In the genomic region with DNA sequence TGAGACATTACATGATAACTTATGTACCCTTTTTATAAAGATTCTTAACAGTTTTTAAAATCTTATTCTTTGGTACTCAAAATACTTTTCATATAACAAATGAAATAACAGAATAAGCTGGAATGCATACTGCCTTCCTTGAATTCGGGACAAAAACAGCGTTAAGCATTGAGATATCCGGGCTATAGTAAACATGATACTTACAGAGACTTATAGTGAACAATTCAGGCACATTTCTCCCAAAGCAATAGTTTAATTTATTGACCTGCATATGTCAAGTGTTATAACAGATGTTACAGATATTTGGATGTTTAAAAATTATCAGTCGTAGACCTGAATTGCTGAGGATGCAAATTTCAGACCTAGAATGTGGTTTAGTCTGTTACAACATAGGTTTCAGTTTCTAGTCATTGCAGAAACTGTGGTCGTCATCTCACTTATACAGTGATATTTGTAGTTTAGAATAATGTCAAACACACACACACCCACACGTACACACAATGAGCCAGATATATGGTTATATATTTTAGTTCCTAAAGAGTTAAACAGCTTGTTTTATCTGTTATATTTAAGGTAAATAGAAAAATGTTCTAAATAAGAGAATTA, we compare ENCODE assay signal across 9 cellular contexts.
DNase-seq lines count a peak whose midpoint lies in the region; ATAC-seq and TF ChIP-seq lines count a peak whose summit lies in the region.
"Had no signal": no experiment of that assay in that cellular context is flagged by ENCODE, and none has a peak within 500 bp of the region (broad histone marks: within the 10 kb centered on the region; RNA-seq: fewer than 3 reads in every experiment).

No MANE protein-coding gene starts in this region.

- H3K27me3 ChIP-seq in IMR-90 (ENCODE audit: control insufficient read depth, insufficient read depth, low read length) = no peaks in the 10 kb centered on the region
- H3K27me3 ChIP-seq in dorsolateral prefrontal cortex = no peaks in the 10 kb centered on the region
- H3K27me3 ChIP-seq in endodermal cell (ENCODE audit: control insufficient read depth, insufficient read depth, low read length, poor library complexity, severe bottlenecking) = no peaks in the 10 kb centered on the region

- H3K9me3 Mint-ChIP-seq in endodermal cell = no peaks in the 10 kb centered on the region

- no peak overlapping the region for H2BK20ac ChIP-seq in IMR-90 (ENCODE audit: low read depth, low read length)

- H3K36me3 Mint-ChIP-seq in endodermal cell (ENCODE audit: low read depth) = no peaks in the 10 kb centered on the region

- H4K91ac ChIP-seq in IMR-90 (ENCODE audit: insufficient read depth, low read depth, low read length) = no peak overlapping the region

- H3K79me1 ChIP-seq in IMR-90 (ENCODE audit: low read depth in 1 of 2, low read length in 2 of 2) = no peaks in the 10 kb centered on the region

- H3K4me3 ChIP-seq in GM12864 (ENCODE audit: low read depth, low read length) (no peak overlapping the region; the same call in 1 of the 2 replicates), IMR-90 (ENCODE audit: insufficient read depth, low read depth, low read length) (peak overlapping the region; percentile 41; the same call in 1 of the 2 replicates), dorsolateral prefrontal cortex (peak overlapping the region in 45 of 59 donors; percentile 7 to 52 (median 28)), lower leg skin (ENCODE audit: low read depth, poor library complexity, severe bottlenecking) (no peak overlapping the region), endodermal cell (ENCODE audit: low read length) (no peak overlapping the region)

- H3K4me2 ChIP-seq in IMR-90 (ENCODE audit: low read depth, low read length) = peak overlapping the region; percentile 70

- H3K27ac Mint-ChIP-seq in endodermal cell = no peak overlapping the region

- in situ Hi-C loops in IMR-90 (cut with MboI; ENCODE audit: low sequenced_read_pairs) = no loop called here

- no peak overlapping the region for H3K4me3 Mint-ChIP-seq in endodermal cell

- H3K14ac ChIP-seq in IMR-90 (replicated peaks; ENCODE audit: low read depth, low read length) = no peak overlapping the region

- H3K9ac ChIP-seq in IMR-90 (ENCODE audit: low read depth, low read length) (no peak overlapping the region; the same call in 1 of the 2 replicates), endodermal cell (ENCODE audit: extremely low read depth, low read length, poor library complexity, severe bottlenecking) (no peak overlapping the region)

- no peaks in the 10 kb centered on the region for H3K9me1 ChIP-seq in IMR-90 (ENCODE audit: insufficient read depth, low read length)

- no peak overlapping the region for H2BK120ac ChIP-seq in IMR-90 (ENCODE audit: low read depth, low read length)

- POLR2A ChIA-PET in IMR-90 (lab: Charles Lee; ENCODE audit: unreplicated experiment) = no interaction called here

- no peaks in the 10 kb centered on the region for H3K9me3 ChIP-seq in IMR-90 (ENCODE audit: control insufficient read depth, insufficient read depth, low read length)
- H3K9me3 ChIP-seq in endodermal cell (ENCODE audit: control insufficient read depth, low read length) = no peaks in the 10 kb centered on the region

- CTCF ChIA-PET in IMR-90 (lab: Yijun Ruan, JAX) = interaction anchor here (1.1 kb wide), 1 partner anchor 19 kb away, joined by 3 read pairs; no protein-coding TSS in a partner anchor

- no peak overlapping the region for H2AK5ac ChIP-seq in IMR-90 (ENCODE audit: low read depth, low read length)

- WGBS in IMR-90 (ENCODE audit: extremely low coverage in 2 of 2, insufficient read length in 1 of 2), 2 experiments = no CpG with 5 or more reads among the region's 6 CpGs
- WGBS in lower leg skin, 2 donors = 71 to 83% methylated on average over 6 of the region's 6 CpGs
- WGBS in endodermal cell (ENCODE audit: insufficient coverage in 1 of 2, insufficient read length in 1 of 2), 2 experiments = 92 to 96% methylated on average over 4 of the region's 6 CpGs

- no peak overlapping the region for H2BK5ac ChIP-seq in IMR-90 (ENCODE audit: low read depth, low read length, poor library complexity, severe bottlenecking)

- peaks cover 18% of the 10 kb centered on the region for H3K4me1 Mint-ChIP-seq in endodermal cell

- dilution Hi-C loops in IMR-90 (cut with HindIII; ENCODE audit: low sequenced_read_pairs, unreplicated experiment) = no loop called here

- H4K8ac ChIP-seq in IMR-90 (ENCODE audit: low read depth in 2 of 2, low read length in 2 of 2) = no peak overlapping the region

- no peaks in the 10 kb centered on the region for H3K27me3 Mint-ChIP-seq in endodermal cell (ENCODE audit: insufficient read depth)

- H4K20me1 ChIP-seq in IMR-90 (ENCODE audit: insufficient read depth, low read length) = no peaks in the 10 kb centered on the region

- DNase-seq in GM12864 (ENCODE audit: low read depth) = peak; percentile 55
- DNase-seq in IMR-90 = peak; percentile 47
- DNase-seq in dorsolateral prefrontal cortex = no peak
- DNase-seq in lower leg skin (ENCODE audit: low spot score in 2 of 2) = no peak
- no peak for DNase-seq in HuH-7 (ENCODE audit: low spot score)
- DNase-seq in SHP77 treated with DMSO at 0.1 percent for 48 hours (lab: John Stamatoyannopoulos, UW) = no peak
- DNase-seq in endodermal cell = no peak

- H3K4me1 ChIP-seq in IMR-90 (ENCODE audit: control insufficient read depth, insufficient read depth, low read length) = peaks cover 4% of the 10 kb centered on the region; the same call in 1 of the 2 replicates
- H3K4me1 ChIP-seq in endodermal cell (ENCODE audit: control insufficient read depth, insufficient read depth, low read length) = peaks cover 2% of the 10 kb centered on the region

- H3K4ac ChIP-seq in IMR-90 (ENCODE audit: low read depth, low read length) = no peak overlapping the region

- H3K27ac ChIP-seq in IMR-90 (ENCODE audit: insufficient read depth, low read length) (no peak overlapping the region), dorsolateral prefrontal cortex (peak overlapping the region in 4 of 59 donors; percentile 7 to 20 (median 9)), endodermal cell (ENCODE audit: low read depth, low read length) (no peak overlapping the region)
- H3K27ac ChIP-seq: HL-60 had no signal

- no peak overlapping the region for H2BK15ac ChIP-seq in IMR-90 (ENCODE audit: low read depth, low read length)

- intact Hi-C loops in IMR-90 (cut with micrococcal nuclease) = no loop called here
- intact Hi-C loops in dorsolateral prefrontal cortex (cut with DNase I) = no loop called here
- intact Hi-C loops in lower leg skin (cut with DNase I; ENCODE audit: low total_unique reads) = no loop called here

- no TSS peak for BruUV-seq in IMR-90 (replicated peaks; lab: Mats Ljungman, UMichigan)

- H3K18ac ChIP-seq in IMR-90 (ENCODE audit: low read depth, low read length) = no peak overlapping the region

- H3K36me3 ChIP-seq in IMR-90 (ENCODE audit: control insufficient read depth, insufficient read depth, low read length) (0 out of 2 replicates have a peak, but pooled peaks cover 1% of the 10 kb centered on the region), endodermal cell (ENCODE audit: control insufficient read depth, insufficient read depth, low read length) (no peaks in the 10 kb centered on the region)

- ATAC-seq in GM21423 (IDR thresholded peaks at IDR 0.05; ENCODE audit: unreplicated experiment) (peak; percentile 98), IMR-90 (ENCODE audit: low read depth) (peak; percentile 46; the same call in 1 of the 2 replicates)

- TF ChIP-seq RAD21 in IMR-90 (IDR thresholded peaks at IDR 0.05; ENCODE audit: low read length) = no peak

- H2AK9ac ChIP-seq in IMR-90 (replicated peaks; ENCODE audit: low read depth, low read length, poor library complexity) = no peak overlapping the region

- H3K56ac ChIP-seq in IMR-90 (ENCODE audit: extremely low read depth, insufficient read depth, low read length) = no peak overlapping the region

- H3K23ac ChIP-seq in IMR-90 (ENCODE audit: low read depth, low read length) = no peak overlapping the region

- H4K5ac ChIP-seq in IMR-90 (ENCODE audit: low read depth, low read length) = no peak overlapping the region

- no peak for TF ChIP-seq POLR2A in IMR-90 (IDR thresholded peaks at IDR 0.05; ENCODE audit: low read depth, low read length)
- no peak for TF ChIP-seq POLR2A in lower leg skin (IDR thresholded peaks at IDR 0.05)

- no peak overlapping the region for H2AFZ ChIP-seq in IMR-90 (replicated peaks; ENCODE audit: low read length, poor library complexity)

- TF ChIP-seq CTCF in GM12864 (IDR thresholded peaks at IDR 0.05; ENCODE audit: low read depth, low read length, missing control alignments) (no peak), IMR-90 (conservative IDR thresholded peaks at IDR 0.05; ENCODE audit: low read depth, low read length) (no peak), dorsolateral prefrontal cortex (IDR thresholded peaks at IDR 0.05 in 54 of 56, conservative IDR thresholded peaks at IDR 0.05 in 2 of 56; ENCODE audit: low read depth in 1 of 56, partially characterized antibody in 56 of 56) (no peak), lower leg skin (IDR thresholded peaks at IDR 0.05) (no peak), endodermal cell (conservative IDR thresholded peaks at IDR 0.05) (no peak)

TF ChIP-seq in IMR-90, 13 proteins besides CTCF, POLR2A, EP300 and RAD21 (continues in another document):
- TF ChIP-seq RCOR1 (IDR thresholded peaks at IDR 0.05; ENCODE audit: insufficient replicate concordance, low read length) = no peak
- TF ChIP-seq FOS (IDR thresholded peaks at IDR 0.05; ENCODE audit: low read depth, low read length) = no peak
- TF ChIP-seq SMC3 (IDR thresholded peaks at IDR 0.05; ENCODE audit: low read depth, low read length) = no peak
- TF ChIP-seq CHD1 (IDR thresholded peaks at IDR 0.05; ENCODE audit: low read depth, low read length) = no peak
- TF ChIP-seq MAFK (IDR thresholded peaks at IDR 0.05; ENCODE audit: low read depth, low read length) = peak; percentile 98
- no peak for TF ChIP-seq NFE2L2 (IDR thresholded peaks at IDR 0.05; ENCODE audit: low read depth, low read length)
- TF ChIP-seq, protein P1, sequence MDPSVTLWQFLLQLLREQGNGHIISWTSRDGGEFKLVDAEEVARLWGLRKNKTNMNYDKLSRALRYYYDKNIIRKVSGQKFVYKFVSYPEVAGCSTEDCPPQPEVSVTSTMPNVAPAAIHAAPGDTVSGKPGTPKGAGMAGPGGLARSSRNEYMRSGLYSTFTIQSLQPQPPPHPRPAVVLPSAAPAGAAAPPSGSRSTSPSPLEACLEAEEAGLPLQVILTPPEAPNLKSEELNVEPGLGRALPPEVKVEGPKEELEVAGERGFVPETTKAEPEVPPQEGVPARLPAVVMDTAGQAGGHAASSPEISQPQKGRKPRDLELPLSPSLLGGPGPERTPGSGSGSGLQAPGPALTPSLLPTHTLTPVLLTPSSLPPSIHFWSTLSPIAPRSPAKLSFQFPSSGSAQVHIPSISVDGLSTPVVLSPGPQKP (IDR thresholded peaks at IDR 0.05; ENCODE audit: borderline replicate concordance, low read depth, low read length) = no peak

Comparison
In these comparisons a context has a peak if more than half of its experiments do, and no peak if none do; other contexts are left out.
1. DNase-seq: peak in GM12864 (single experiment) and IMR-90 (single experiment); none in dorsolateral prefrontal cortex (0 of 10), lower leg skin (0 of 2), HuH-7 (single experiment), SHP77 treated with DMSO at 0.1 percent for 48 hours (single experiment) and endodermal cell (single experiment).
2. H3K4me3 ChIP-seq: peak in IMR-90 (single experiment) and dorsolateral prefrontal cortex (45 of 59); none in GM12864 (single experiment), lower leg skin (single experiment) and endodermal cell (single experiment).